ENCODE assay signal across 8 cellular contexts in the genomic region with DNA sequence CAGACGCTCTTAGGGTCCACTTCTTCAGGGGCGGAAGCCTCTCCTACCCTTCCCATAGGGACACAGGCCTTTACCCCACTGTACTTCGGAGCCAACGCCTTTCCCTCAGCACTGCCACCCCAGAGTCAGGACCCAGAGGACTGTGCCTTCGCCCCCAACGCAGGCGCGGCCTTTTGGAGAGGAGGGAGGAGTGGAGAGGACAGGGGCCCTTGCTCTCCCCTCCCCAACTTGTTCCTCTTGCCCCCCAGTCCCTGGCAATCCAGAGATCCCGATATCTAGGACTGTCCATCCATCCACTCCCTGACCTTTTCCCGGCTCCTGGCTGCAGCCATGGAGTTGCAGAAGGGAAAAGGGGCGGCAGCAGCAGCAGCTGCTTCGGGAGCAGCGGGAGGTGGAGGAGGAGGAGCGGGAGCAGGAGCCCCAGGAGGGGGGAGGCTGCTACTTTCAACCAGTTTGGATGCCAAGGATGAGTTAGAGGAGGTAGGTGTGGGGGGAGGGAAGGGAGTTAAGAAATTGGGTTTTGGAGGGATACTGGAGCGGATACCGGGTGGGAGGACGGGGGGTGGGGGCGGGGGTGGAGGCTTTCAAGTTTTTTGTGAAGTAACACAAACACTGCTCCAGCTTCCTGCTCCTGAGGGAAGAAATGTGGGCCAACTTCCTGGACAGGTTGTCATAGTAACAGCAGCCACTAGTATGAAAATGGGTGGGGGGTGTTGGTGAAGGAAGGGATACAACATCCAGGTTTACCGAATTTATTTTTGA. TPM values are rescaled to one million over a fixed set of nuclear protein-coding genes. Genes with fewer than 3 reads are reported as not detected.
DNase-seq lines count a peak whose midpoint lies in the region; ATAC-seq, FAIRE-seq and TF ChIP-seq lines count a peak whose summit lies in the region.

No MANE protein-coding gene starts in this region.

- no peak overlapping the region for H2AFZ ChIP-seq in neuron (ENCODE audit: low read depth, low read length)

- peak; percentile 47; the same call in 1 of the 2 replicates for TF ChIP-seq POLR2A in GM12892 (IDR thresholded peaks at IDR 0.05; ENCODE audit: low read depth, low read length)

- peaks cover 7% of the 10 kb centered on the region for H3K36me3 ChIP-seq in neuron (ENCODE audit: insufficient read depth, low read length)
- H3K36me3 ChIP-seq in tibial artery = no peaks in the 10 kb centered on the region

- no peak for ATAC-seq in GM19035 (IDR thresholded peaks at IDR 0.05; ENCODE audit: unreplicated experiment)

- H3K27ac ChIP-seq in 22Rv1 (peak overlapping the region; percentile 90), tibial artery (peak overlapping the region; percentile 95 to 98)

- no peaks in the 10 kb centered on the region for H3K27me3 ChIP-seq in neuron (ENCODE audit: insufficient read depth, low read length)
- no peaks in the 10 kb centered on the region for H3K27me3 ChIP-seq in tibial artery

- H3K9me3 ChIP-seq in neuron (ENCODE audit: low read length) (no peaks in the 10 kb centered on the region), tibial artery (no peaks in the 10 kb centered on the region)

- TF ChIP-seq CTCF in 22Rv1 (IDR thresholded peaks at IDR 0.05) = no peak
- TF ChIP-seq CTCF in tibial artery (IDR thresholded peaks at IDR 0.05) = no peak

- no peak for FAIRE-seq in GM12892 (lab: Jason Lieb, UNC)

- DNase-seq in GM12892 (ENCODE audit: insufficient read length) (no peak), NCI-H748 (lab: John Stamatoyannopoulos, UW; ENCODE audit: unreplicated experiment) (peak; percentile 63), activated T-helper 1 cell treated with Interleukin-2 at 50 U/mL for 16 hours (ENCODE audit: low read depth) (peak; percentile 13), fibroblast of peridontal ligament (ENCODE audit: extremely low read depth) (peak; percentile 28), tibial artery (peak; percentile 46 to 77)

- intact Hi-C loops in tibial artery (cut with DNase I; ENCODE audit: low total_unique reads) = no loop called here

- H3K4me3 ChIP-seq in neuron (ENCODE audit: low read length) (peak overlapping the region; percentile 77), tibial artery (peak overlapping the region; percentile 66 to 73)

- H3K4me1 ChIP-seq in neuron (ENCODE audit: insufficient read depth, low read length) (peaks cover 27% of the 10 kb centered on the region), tibial artery (peaks cover 0 to 53% (median 30%) of the 10 kb centered on the region in 4 donors)

RNA-seq across cellular contexts. Expression of a gene that starts 0.6 kb away (rescaled TPM):
- polyA plus RNA-seq in GM12892 (2012; ENCODE audit: missing spikeins) = 40.9 TPM

RNA-seq across cellular contexts. Expression of a gene that starts 46.7 kb away (rescaled TPM):
- polyA plus RNA-seq in GM12892 (2012; ENCODE audit: missing spikeins) = 7.4 TPM

RNA-seq across cellular contexts. Expression of a gene that starts 50.0 kb away (rescaled TPM):
- 0.42 TPM for polyA plus RNA-seq in GM12892 (2012; ENCODE audit: missing spikeins)

RNA-seq across cellular contexts. Expression of a gene that starts 57.7 kb away (rescaled TPM):
- polyA plus RNA-seq in GM12892 (2012; ENCODE audit: missing spikeins) = 224 TPM
